ENCODE assay signal across 8 cellular contexts in the genomic region with DNA sequence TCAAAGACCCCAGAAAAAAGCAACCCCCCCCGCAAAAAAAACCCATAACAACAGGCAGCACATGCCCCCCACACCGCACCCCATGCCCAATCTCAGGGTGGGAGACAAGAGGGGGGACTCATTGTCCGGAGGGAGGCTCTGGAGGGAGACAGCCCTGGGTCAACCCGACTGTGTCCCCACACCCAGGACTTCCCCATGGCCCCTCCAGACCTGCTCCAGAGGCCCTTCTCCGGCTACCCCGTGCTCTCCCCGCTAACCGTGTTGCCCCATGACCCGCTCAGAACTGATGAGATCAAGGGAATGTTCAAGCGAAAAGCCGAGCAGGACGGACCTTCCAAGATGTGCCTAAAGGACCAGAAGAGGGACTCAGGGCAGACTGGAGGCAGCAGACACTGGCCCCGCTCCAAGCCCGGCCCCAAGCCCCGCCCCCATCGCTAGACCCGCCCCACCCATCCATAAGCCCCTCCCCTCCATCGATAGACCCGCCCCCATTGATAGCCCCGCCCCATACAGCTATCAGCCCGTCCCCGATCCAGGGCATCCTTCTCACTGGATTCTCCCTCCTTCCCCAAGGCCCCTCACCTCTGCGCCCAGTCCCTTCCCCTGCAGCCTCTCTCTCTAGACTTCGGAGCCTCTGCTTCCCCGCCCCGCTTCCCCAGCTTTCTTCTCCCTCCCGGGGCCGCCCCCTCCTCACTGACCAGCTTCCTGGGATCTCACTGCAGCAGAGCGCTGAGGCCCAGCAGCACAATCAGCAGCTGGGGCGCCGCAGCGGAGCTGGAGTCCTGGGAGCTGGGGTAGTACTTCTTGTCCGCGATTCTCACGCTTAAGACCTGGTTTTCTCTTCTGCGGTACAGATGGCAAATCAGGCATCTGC. TPM values are rescaled to one million over a fixed set of nuclear protein-coding genes. Genes with fewer than 3 reads are reported as not detected.
DNase-seq lines count a peak whose midpoint lies in the region; ATAC-seq and TF ChIP-seq lines count a peak whose summit lies in the region.

No MANE protein-coding gene starts in this region.

- no peak for ATAC-seq in GM21447 (IDR thresholded peaks at IDR 0.05; ENCODE audit: unreplicated experiment)
- ATAC-seq in HG03039 (IDR thresholded peaks at IDR 0.05; ENCODE audit: unreplicated experiment): no peak

- H3K36me3 Mint-ChIP-seq in Calu3 (ENCODE audit: insufficient read depth, unreplicated experiment): no peaks in the 10 kb centered on the region

- no peaks in the 10 kb centered on the region for H3K36me3 ChIP-seq in mesodermal cell (ENCODE audit: control insufficient read depth, insufficient read depth, low read length)

- CTCF ChIA-PET in Calu3 (lab: Charles Lee): interaction anchor here (0.5 kb wide), 1 partner anchor 195 kb away, joined by 3 read pairs; no protein-coding TSS in a partner anchor

- H3K27ac ChIP-seq in mesodermal cell (ENCODE audit: low read depth, low read length, severe bottlenecking): no peak overlapping the region

- H3K4me1 ChIP-seq in mesodermal cell (ENCODE audit: control insufficient read depth, insufficient read depth, low read length, poor library complexity, severe bottlenecking): peaks cover 12% of the 10 kb centered on the region

- no peaks in the 10 kb centered on the region for H3K4me1 Mint-ChIP-seq in Calu3 (ENCODE audit: low read depth, unreplicated experiment)

- BruUV-seq in Calu3 (replicated peaks; lab: Mats Ljungman, UMichigan): no TSS peak

- intact Hi-C loops in Calu3 (cut with micrococcal nuclease; ENCODE audit: unreplicated experiment): no loop called here

- TF ChIP-seq CTCF in Calu3 (IDR thresholded peaks at IDR 0.05; ENCODE audit: unreplicated experiment): no peak

- 40 to 43% methylated on average over 17 to 21 of the region's 36 CpGs for WGBS in mesodermal cell (ENCODE audit: insufficient coverage in 2 of 2), 2 experiments

- no peaks in the 10 kb centered on the region for H3K9me3 ChIP-seq in mesodermal cell (ENCODE audit: control insufficient read depth, low read length)

- in situ Hi-C loops in G401 (cut with HindIII; ENCODE audit: low sequenced_read_pairs): no loop called here

- peaks cover 11% of the 10 kb centered on the region for H3K27me3 Mint-ChIP-seq in Calu3 (ENCODE audit: unreplicated experiment)

- H3K4me3 Mint-ChIP-seq in Calu3 (ENCODE audit: low read depth, unreplicated experiment): no peak overlapping the region

- DNase-seq in G401 (ENCODE audit: low spot score) (peak; percentile 33), RKO (ENCODE audit: low spot score) (peak; percentile 68), amniotic epithelial cell (ENCODE audit: low read depth) (peak; percentile 69), Calu3 (no peak), NCI-H2029 treated with DMSO at 0.1 percent for 48 hours (lab: John Stamatoyannopoulos, UW) (no peak)

- H3K9me3 Mint-ChIP-seq in Calu3 (ENCODE audit: low read depth, unreplicated experiment): no peaks in the 10 kb centered on the region

- H3K4me3 ChIP-seq in mesodermal cell (ENCODE audit: extremely low read depth, insufficient read depth, low read length, poor library complexity, severe bottlenecking): peak overlapping the region; percentile 33

- no peak overlapping the region for H3K27ac Mint-ChIP-seq in Calu3 (ENCODE audit: unreplicated experiment)

RNA-seq across cellular contexts. Expression of gene BST2, which starts 2.2 kb away (rescaled TPM):
- 174 and 187 TPM in 2 replicates for total RNA-seq in G401 (2014; rRNA removed; shearing (Covaris generic))
- 78.1 TPM for polyA plus RNA-seq in mesodermal cell (2013, experiment 1 of 2)
- 86.5 TPM for polyA plus RNA-seq in mesodermal cell (2013, experiment 2 of 2)
- total RNA-seq in Calu3 (2022): 0.94 and 10.4 TPM in 2 replicates

RNA-seq across cellular contexts. Expression of gene CCDC194, which starts 9.2 kb away (rescaled TPM):
- total RNA-seq in G401 (2014; rRNA removed; shearing (Covaris generic)): 0.71 and 1.8 TPM in 2 replicates
- polyA plus RNA-seq in mesodermal cell (2013, experiment 1 of 2): 0.85 TPM
- 1.7 TPM for polyA plus RNA-seq in mesodermal cell (2013, experiment 2 of 2)
- total RNA-seq in Calu3 (2022): not detected in 2 replicates

RNA-seq across cellular contexts. Expression of gene MVB12A, which starts 16.6 kb away (rescaled TPM):
- total RNA-seq in G401 (2014; rRNA removed; shearing (Covaris generic)): 76.7 and 112 TPM in 2 replicates
- polyA plus RNA-seq in mesodermal cell (2013, experiment 1 of 2): 86.3 TPM
- polyA plus RNA-seq in mesodermal cell (2013, experiment 2 of 2): 73.6 TPM
- total RNA-seq in Calu3 (2022): 35.6 and 41.1 TPM in 2 replicates

RNA-seq across cellular contexts. Expression of gene PLVAP, which starts 26.1 kb away (rescaled TPM):
- total RNA-seq in G401 (2014; rRNA removed; shearing (Covaris generic)): not detected in 2 replicates
- polyA plus RNA-seq in mesodermal cell (2013, experiment 1 of 2): 180 TPM
- 135 TPM for polyA plus RNA-seq in mesodermal cell (2013, experiment 2 of 2)
- total RNA-seq in Calu3 (2022): not detected in 2 replicates

RNA-seq across cellular contexts. Expression of gene TMEM221, which starts 45.2 kb away (rescaled TPM):
- 0.49 and 1.6 TPM in 2 replicates for total RNA-seq in G401 (2014; rRNA removed; shearing (Covaris generic))
- 1.7 TPM for polyA plus RNA-seq in mesodermal cell (2013, experiment 1 of 2)
- 2.0 TPM for polyA plus RNA-seq in mesodermal cell (2013, experiment 2 of 2)
- 0.32 and 0.59 TPM in 2 replicates for total RNA-seq in Calu3 (2022)

Comparison
In these comparisons a context has a peak if more than half of its experiments do, and no peak if none do; other contexts are left out.
1. DNase-seq: peak in G401 (single experiment), RKO (single experiment) and amniotic epithelial cell (single experiment); none in Calu3 (single experiment) and NCI-H2029 treated with DMSO at 0.1 percent for 48 hours (single experiment).
2. RNA of gene BST2, which starts 2.2 kb away (total RNA-seq): 174 to 187 TPM in G401; 0.94 to 10.4 TPM in Calu3; every median in the first group is over 10 times any median in the second.